ENCODE assay signal across 28 cellular contexts in the genomic region with DNA sequence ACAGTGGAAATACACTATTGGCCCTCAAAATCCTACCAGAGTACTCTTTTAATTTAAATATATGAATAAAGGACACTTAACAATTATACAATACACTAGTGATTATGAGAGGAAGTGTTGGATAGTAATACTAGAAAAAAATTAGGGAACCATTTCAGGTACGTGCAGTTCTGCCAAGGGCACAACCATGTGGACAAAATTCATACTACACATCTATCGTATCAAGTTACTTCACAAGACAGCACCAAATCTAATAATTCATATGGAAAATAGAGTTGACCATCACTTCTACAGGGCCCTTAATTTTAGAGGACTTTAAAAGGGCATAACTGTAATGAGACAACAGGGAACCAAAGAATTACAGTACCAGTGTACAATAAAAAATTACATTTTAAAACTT.
A peak's percentile ranks its signal among the peaks of the same experiment; 100 is the strongest.
DNase-seq lines count a peak whose midpoint lies in the region; ATAC-seq and TF ChIP-seq lines count a peak whose summit lies in the region.
"Had no signal": no experiment of that assay in that cellular context is flagged by ENCODE, and none has a peak within 500 bp of the region (broad histone marks: within the 10 kb centered on the region; RNA-seq: fewer than 3 reads in every experiment).

No MANE protein-coding gene starts in this region.

- TF ChIP-seq CTCF in CD14-positive monocyte (IDR thresholded peaks at IDR 0.05) (peak; percentile 28), SK-N-SH (IDR thresholded peaks at IDR 0.05) (peak; percentile 31; the same call in 1 of the 2 replicates), fibroblast of villous mesenchyme (IDR thresholded peaks at IDR 0.05; ENCODE audit: insufficient read depth, low read depth, low read length) (peak; percentile 2)

- no peak overlapping the region for H3K4me3 ChIP-seq in SK-N-SH (ENCODE audit: low read depth in 2 of 2, low read length in 1 of 2)
- H3K4me3 ChIP-seq in fibroblast of villous mesenchyme (ENCODE audit: low read depth, low read length): no peak overlapping the region
- H3K4me3 ChIP-seq in neuronal stem cell (ENCODE audit: low read length in 2 of 2): no peak overlapping the region
- H3K4me3 ChIP-seq: ascending aorta, neural progenitor cell, prostate gland, sigmoid colon, tibial artery had no signal

- H3K9ac ChIP-seq in SK-N-SH (no peak overlapping the region), neuronal stem cell (ENCODE audit: low read depth, low read length, poor library complexity) (no peak overlapping the region)
- H3K9ac ChIP-seq: neural progenitor cell had no signal

- DNase-seq in CD14-positive monocyte (ENCODE audit: low spot score): no peak
- peak; percentile 25 for DNase-seq in HT-29 (ENCODE audit: low spot score)
- no peak for DNase-seq in SK-N-SH
- no peak for DNase-seq in fibroblast of villous mesenchyme (ENCODE audit: low read depth)
- no peak for DNase-seq in T-helper 1 cell
- no peak for DNase-seq in neuronal stem cell (ENCODE audit: low spot score)
- DNase-seq: activated CD4-positive, alpha-beta memory T cell treated with anti-CD3 and anti-CD28 coated beads, Interleukin-2, amount 10 ng/mL, durations not matched to agents 7 days and 5 days; activated CD4-positive, CD25-positive, alpha-beta regulatory T cell treated with anti-CD3 and anti-CD28 coated beads, Interleukin-2, amount 50 U/mL, for 72 hours; activated naive CD8-positive, alpha-beta T cell treated with anti-CD3 and anti-CD28 coated beads for 36 hours; central memory CD4-positive, alpha-beta T cell; EL; foreskin fibroblast; HCEC 1CT; IMR-90; NCI-H1436; NCI-H2171 treated with DMSO at 0.1 percent for 48 hours; NCI-H526 treated with DMSO at 0.1 percent for 48 hours; SHP77 treated with DMSO at 0.1 percent for 48 hours; sigmoid colon; stimulated activated CD4-positive, alpha-beta T cell treated with anti-CD3 and anti-CD28 coated beads, Interleukin-15, amount 100 ng/mL, for 24 hours; stimulated activated naive CD8-positive, alpha-beta T cell treated with anti-CD3 and anti-CD28 coated beads, Interleukin-15, amount 100 ng/mL, for 72 hours; tibial artery had no signal

- POLR2A ChIA-PET in SK-N-SH (lab: Yijun Ruan, JAX): no interaction called here

- H3K36me3 Mint-ChIP-seq in CD14-positive monocyte: peaks cover 3 to 4% of the 10 kb centered on the region in 2 donors

- no peaks in the 10 kb centered on the region for H3K79me1 ChIP-seq in neuronal stem cell (ENCODE audit: low read depth, low read length)

- H3K23ac ChIP-seq in neuronal stem cell (ENCODE audit: low read depth, low read length, poor library complexity): no peak overlapping the region

- H2AK5ac ChIP-seq in neuronal stem cell (ENCODE audit: low read depth, low read length): no peak overlapping the region

- no peak overlapping the region for H3K27ac Mint-ChIP-seq in CD14-positive monocyte
- H3K27ac Mint-ChIP-seq: activated CD4-positive, alpha-beta memory T cell treated with anti-CD3 and anti-CD28 coated beads, Interleukin-2, amount 10 ng/mL, durations not matched to agents 7 days and 5 days; activated naive CD8-positive, alpha-beta T cell treated with anti-CD3 and anti-CD28 coated beads for 36 hours; activated T-helper 2 cell treated with anti-CD3 and anti-CD28 coated beads, Interferon-gamma antibody, Interleukin-2, Interleukin-4, amounts not matched to agents 10 μg/mL and 5 μg/mL and 100 μg/mL, durations not matched to agents 14 hours and 24 hours and 36 hours; neural progenitor cell; stimulated activated naive CD8-positive, alpha-beta T cell treated with anti-CD3 and anti-CD28 coated beads, Interleukin-15, amount 100 ng/mL, for 72 hours had no signal

- H3K4me1 ChIP-seq in SK-N-SH (ENCODE audit: control insufficient read depth in 1 of 2, insufficient read depth in 2 of 2, low read depth in 1 of 2, low read length in 1 of 2) (no peaks in the 10 kb centered on the region; a peak in 1 of 4 replicates), neuronal stem cell (ENCODE audit: control insufficient read depth in 2 of 2, insufficient read depth in 1 of 2, low read depth in 1 of 2, low read length in 2 of 2) (no peaks in the 10 kb centered on the region)
- H3K4me1 ChIP-seq: ascending aorta, neural progenitor cell, prostate gland, sigmoid colon, tibial artery had no signal

- H3K27me3 Mint-ChIP-seq in CD14-positive monocyte (ENCODE audit: low read depth in 3 of 3): no peaks in the 10 kb centered on the region
- H3K27me3 Mint-ChIP-seq: activated CD4-positive, alpha-beta memory T cell treated with anti-CD3 and anti-CD28 coated beads, Interleukin-2, amount 10 ng/mL, durations not matched to agents 7 days and 5 days; activated naive CD8-positive, alpha-beta T cell treated with anti-CD3 and anti-CD28 coated beads for 36 hours; stimulated activated naive CD8-positive, alpha-beta T cell treated with anti-CD3 and anti-CD28 coated beads, Interleukin-15, amount 100 ng/mL, for 72 hours had no signal

- H3K4me1 Mint-ChIP-seq in CD14-positive monocyte: no peaks in the 10 kb centered on the region
- H3K4me1 Mint-ChIP-seq: activated CD4-positive, alpha-beta memory T cell treated with anti-CD3 and anti-CD28 coated beads, Interleukin-2, amount 10 ng/mL, durations not matched to agents 7 days and 5 days; neural progenitor cell; stimulated activated naive CD8-positive, alpha-beta T cell treated with anti-CD3 and anti-CD28 coated beads, Interleukin-15, amount 100 ng/mL, for 72 hours had no signal

- no peak overlapping the region for H4K8ac ChIP-seq in neuronal stem cell (ENCODE audit: low read depth, low read length)

- CTCF ChIA-PET in SK-N-SH (lab: Yijun Ruan, JAX): no interaction called here

- WGBS in SK-N-SH (ENCODE audit: low lambda C conversion rate): 97% methylated on average over 2 of the region's 2 CpGs
- no CpG with 5 or more reads among the region's 2 CpGs for WGBS in neuronal stem cell (ENCODE audit: extremely low coverage in 2 of 2, insufficient read length in 2 of 2, insufficient replicate concordance in 1 of 2), 2 donors

- no peaks in the 10 kb centered on the region for H3K9me2 ChIP-seq in SK-N-SH

- no peaks in the 10 kb centered on the region for H3K27me3 ChIP-seq in SK-N-SH (ENCODE audit: insufficient read depth)
- H3K27me3 ChIP-seq in neuronal stem cell (ENCODE audit: control insufficient read depth in 3 of 3, insufficient read depth in 3 of 3, low read depth in 1 of 3, low read length in 3 of 3): no peaks in the 10 kb centered on the region
- H3K27me3 ChIP-seq: ascending aorta, neural progenitor cell, sigmoid colon, tibial artery had no signal

- no peak overlapping the region for H2BK12ac ChIP-seq in neuronal stem cell (ENCODE audit: low read length)

- H3K9me3 Mint-ChIP-seq in CD14-positive monocyte: peaks cover 0 to 3% (median 0%) of the 10 kb centered on the region in 7 donors
- H3K9me3 Mint-ChIP-seq: activated CD4-positive, alpha-beta memory T cell treated with anti-CD3 and anti-CD28 coated beads, Interleukin-2, amount 10 ng/mL, durations not matched to agents 7 days and 5 days; activated naive CD8-positive, alpha-beta T cell treated with anti-CD3 and anti-CD28 coated beads for 36 hours; activated T-helper 2 cell treated with anti-CD3 and anti-CD28 coated beads, Interferon-gamma antibody, Interleukin-2, Interleukin-4, amounts not matched to agents 10 μg/mL and 5 μg/mL and 100 μg/mL, durations not matched to agents 14 hours and 24 hours and 36 hours; stimulated activated naive CD8-positive, alpha-beta T cell treated with anti-CD3 and anti-CD28 coated beads, Interleukin-15, amount 100 ng/mL, for 72 hours had no signal

- no peak overlapping the region for H3K27ac ChIP-seq in SK-N-SH (ENCODE audit: low read depth in 2 of 2, low read length in 1 of 2)
- H3K27ac ChIP-seq in neuronal stem cell (replicated peaks; ENCODE audit: low read length): no peak overlapping the region
- H3K27ac ChIP-seq: ascending aorta, epithelial cell of prostate, neural progenitor cell, prostate gland, sigmoid colon, tibial artery had no signal

- intact Hi-C loops in CD14-positive monocyte (cut with micrococcal nuclease): loop anchor here in 1 of 2 donors (10.0 kb wide), 1 partner anchor 310 kb away; no protein-coding TSS in a partner anchor

- H3K18ac ChIP-seq in neuronal stem cell (ENCODE audit: low read length): no peak overlapping the region

- no peak overlapping the region for H3K4me3 Mint-ChIP-seq in CD14-positive monocyte
- H3K4me3 Mint-ChIP-seq: activated CD4-positive, alpha-beta memory T cell treated with anti-CD3 and anti-CD28 coated beads, Interleukin-2, amount 10 ng/mL, durations not matched to agents 7 days and 5 days; activated naive CD8-positive, alpha-beta T cell treated with anti-CD3 and anti-CD28 coated beads for 36 hours; neural progenitor cell; stimulated activated naive CD8-positive, alpha-beta T cell treated with anti-CD3 and anti-CD28 coated beads, Interleukin-15, amount 100 ng/mL, for 72 hours had no signal

- H3K14ac ChIP-seq in neuronal stem cell (ENCODE audit: low read length): no peak overlapping the region

- no peak overlapping the region for H2BK120ac ChIP-seq in neuronal stem cell (ENCODE audit: low read depth, low read length)

- TF ChIP-seq EP300 in SK-N-SH (IDR thresholded peaks at IDR 0.05; ENCODE audit: borderline replicate concordance in 1 of 2, low read depth in 1 of 2, low read length in 1 of 2): no peak

- 0 out of 2 replicates have a peak, but pooled peaks cover 3% of the 10 kb centered on the region for H3K79me2 ChIP-seq in SK-N-SH (ENCODE audit: insufficient read depth)

- peaks cover 7% of the 10 kb centered on the region for H3F3A ChIP-seq in SK-N-SH (replicated peaks; ENCODE audit: insufficient read depth)

- H4K91ac ChIP-seq in neuronal stem cell (ENCODE audit: low read depth, low read length, poor library complexity): no peak overlapping the region

- H2BK15ac ChIP-seq in neuronal stem cell (ENCODE audit: low read length): no peak overlapping the region

- TF ChIP-seq RAD21 in SK-N-SH (IDR thresholded peaks at IDR 0.05; ENCODE audit: low read length): no peak

- H2BK5ac ChIP-seq in neuronal stem cell (ENCODE audit: low read length): no peak overlapping the region

- H3K9me3 ChIP-seq in SK-N-SH (no peaks in the 10 kb centered on the region), neuronal stem cell (replicated peaks in 1 of 2; ENCODE audit: control insufficient read depth in 2 of 2, insufficient read depth in 1 of 2, low read depth in 1 of 2, low read length in 2 of 2) (no peaks in the 10 kb centered on the region)
- H3K9me3 ChIP-seq: ascending aorta, prostate gland, sigmoid colon, tibial artery had no signal

- no peak overlapping the region for H3K4ac ChIP-seq in neuronal stem cell (ENCODE audit: low read length)

- no peak for ATAC-seq in GM21717 (IDR thresholded peaks at IDR 0.05; ENCODE audit: unreplicated experiment)
- ATAC-seq: stimulated activated naive CD8-positive, alpha-beta T cell treated with anti-CD3 and anti-CD28 coated beads, Interleukin-15, amount 100 ng/mL, for 72 hours had no signal

- H2AFZ ChIP-seq in SK-N-SH (ENCODE audit: low read depth) (no peak overlapping the region), neuronal stem cell (ENCODE audit: low read length) (no peak overlapping the region)
- H2AFZ ChIP-seq: neural progenitor cell had no signal

- peaks cover 14% of the 10 kb centered on the region for H4K20me1 ChIP-seq in SK-N-SH (ENCODE audit: insufficient read depth)

- H3K36me3 ChIP-seq in SK-N-SH (replicated peaks in 1 of 2; ENCODE audit: control insufficient read depth in 1 of 2, insufficient read depth in 2 of 2, low read length in 1 of 2): peaks cover 32 to 34% of the 10 kb centered on the region in 2 experiments
- H3K36me3 ChIP-seq in neuronal stem cell (replicated peaks in 1 of 2; ENCODE audit: control insufficient read depth in 2 of 2, insufficient read depth in 2 of 2, low read length in 2 of 2): peaks cover 0 to 25% of the 10 kb centered on the region in 2 donors
- H3K36me3 ChIP-seq: ascending aorta, neural progenitor cell, prostate gland had no signal

- H3K4me2 ChIP-seq in SK-N-SH: no peak overlapping the region
- no peak overlapping the region for H3K4me2 ChIP-seq in neuronal stem cell (ENCODE audit: insufficient read depth, low read length, poor library complexity, severe bottlenecking)
- H3K4me2 ChIP-seq: neural progenitor cell had no signal
